In the genomic region with DNA sequence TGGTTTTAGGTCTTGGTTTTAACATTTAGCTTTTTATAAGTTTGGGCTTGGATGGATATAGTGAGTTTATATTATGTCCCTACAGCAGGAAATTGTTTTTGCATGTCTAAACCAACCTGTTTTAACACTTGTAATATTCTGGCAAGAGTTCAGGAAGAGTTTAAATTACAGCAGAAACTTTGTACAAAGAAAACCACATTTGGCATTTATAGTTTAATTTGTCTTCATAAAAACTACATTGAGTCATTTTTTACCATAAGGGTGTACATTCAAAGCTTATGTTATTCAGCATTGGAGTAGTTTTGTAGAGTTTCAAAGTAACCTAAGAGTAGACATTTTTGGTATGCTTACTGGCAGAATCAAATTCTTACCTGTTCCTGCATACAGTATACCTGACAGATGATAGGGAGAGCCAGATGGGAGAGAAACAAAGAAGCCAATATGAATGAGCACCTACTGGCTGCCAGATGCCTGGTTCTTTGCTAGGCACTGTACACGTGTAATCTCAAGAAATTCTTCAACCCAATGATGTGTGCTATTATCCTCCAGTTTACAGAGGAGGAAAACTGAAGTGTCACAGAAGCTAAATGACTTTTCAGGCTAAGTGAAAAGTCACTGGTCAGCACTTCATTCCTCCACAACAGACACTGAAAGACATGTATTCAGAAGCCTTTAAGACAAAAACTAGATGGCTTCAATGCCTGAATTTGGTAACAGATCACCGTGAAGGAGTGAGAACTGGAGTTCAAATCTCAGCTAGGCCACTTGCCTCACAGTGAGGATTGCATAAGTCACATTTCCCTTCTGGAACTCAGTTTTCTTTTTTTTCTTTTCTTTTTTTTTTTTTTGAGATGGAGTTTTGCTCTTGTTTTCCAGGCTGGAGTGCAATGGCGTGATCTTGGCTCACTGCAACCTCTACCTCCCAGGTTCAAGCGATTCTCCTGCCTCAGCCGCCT, we compare ENCODE assay signal across 20 cellular contexts. TPM values are rescaled to one million over a fixed set of nuclear protein-coding genes. Genes with fewer than 3 reads are reported as not detected.
A peak's percentile ranks its signal among the peaks of the same experiment; 100 is the strongest.
DNase-seq lines count a peak whose midpoint lies in the region; ATAC-seq and TF ChIP-seq lines count a peak whose summit lies in the region.
"Had no signal": no experiment of that assay in that cellular context is flagged by ENCODE, and none has a peak within 500 bp of the region (broad histone marks: within the 10 kb centered on the region; RNA-seq: fewer than 3 reads in every experiment).

No MANE protein-coding gene starts in this region.

- no peak for TF ChIP-seq EP300 in transverse colon (IDR thresholded peaks at IDR 0.05; ENCODE audit: low read depth)

- TF ChIP-seq CTCF in HEK293 (tag by site-specific recombination; IDR thresholded peaks at IDR 0.05) (no peak), fibroblast of pulmonary artery (IDR thresholded peaks at IDR 0.05; ENCODE audit: low read length, missing control alignments) (no peak), transverse colon (IDR thresholded peaks at IDR 0.05) (no peak)

- no peak overlapping the region for H3K27ac ChIP-seq in HEK293 (ENCODE audit: extremely low read depth, low read depth, low read length)
- peak overlapping the region in 3 of 4 donors; percentile 35 to 39 (median 37) for H3K27ac ChIP-seq in transverse colon
- H3K27ac ChIP-seq: pancreas had no signal

- H3K4me1 ChIP-seq in HEK293 (ENCODE audit: control insufficient read depth, insufficient read depth, low read length): peaks cover 17% of the 10 kb centered on the region
- peaks cover 0 to 37% (median 16%) of the 10 kb centered on the region in 4 donors for H3K4me1 ChIP-seq in transverse colon
- H3K4me1 ChIP-seq: pancreas had no signal

- no peaks in the 10 kb centered on the region for H3K27me3 ChIP-seq in transverse colon
- H3K27me3 ChIP-seq: pancreas had no signal

- intact Hi-C loops in transverse colon (cut with DNase I; ENCODE audit: low total_unique reads): no loop called here
- intact Hi-C loops in activated CD4-positive, alpha-beta T cell treated with anti-CD3 and anti-CD28 coated beads for 36 hours (cut with DNase I, micrococcal nuclease): no loop called here

- no peaks in the 10 kb centered on the region for H3K9me3 ChIP-seq in HEK293 (ENCODE audit: control insufficient read depth, insufficient read depth, low read depth, low read length)
- no peaks in the 10 kb centered on the region for H3K9me3 ChIP-seq in transverse colon
- H3K9me3 ChIP-seq: pancreas had no signal

- in situ Hi-C loops in transverse colon (cut with MboI; ENCODE audit: low pct_ligation_motif_present in 1 of 4, low pct_unique_long_range_greater_than_20kb in 1 of 4, low sequenced_read_pairs in 3 of 4): no loop called here

- TF ChIP-seq POLR2A in transverse colon (IDR thresholded peaks at IDR 0.05): no peak

- CTCF ChIA-PET in HEK293 (lab: Yijun Ruan, JAX): no interaction called here
- CTCF ChIA-PET in activated CD4-positive, alpha-beta T cell treated with anti-CD3 and anti-CD28 coated beads for 36 hours (lab: Charles Lee): no interaction called here

- POLR2A ChIA-PET in HEK293 (lab: Yijun Ruan, JAX): interaction anchor here (0.7 kb wide), 1 partner anchor 523 kb away, joined by 4 read pairs; no protein-coding TSS in a partner anchor
- POLR2A ChIA-PET in activated CD4-positive, alpha-beta T cell treated with anti-CD3 and anti-CD28 coated beads for 36 hours (lab: Charles Lee): interaction anchor here (0.6 kb wide), 1 partner anchor 256 kb away, joined by 3 read pairs; no protein-coding TSS in a partner anchor

- H3K4me3 Mint-ChIP-seq in activated CD4-positive, alpha-beta T cell treated with anti-CD3 and anti-CD28 coated beads for 36 hours: no peak overlapping the region
- H3K4me3 Mint-ChIP-seq: CD14-positive monocyte, endodermal cell, T-cell had no signal

- H3K9me3 Mint-ChIP-seq in activated CD4-positive, alpha-beta T cell treated with anti-CD3 and anti-CD28 coated beads for 36 hours (ENCODE audit: low read depth): peaks cover 5% of the 10 kb centered on the region
- H3K9me3 Mint-ChIP-seq: endodermal cell had no signal

- H3K4me3 ChIP-seq in HEK293 (ENCODE audit: low read depth, low read length) (no peak overlapping the region), fibroblast of pulmonary artery (replicated peaks; ENCODE audit: low read depth, low read length) (no peak overlapping the region), transverse colon (no peak overlapping the region)
- H3K4me3 ChIP-seq: pancreas had no signal

- H3K36me3 ChIP-seq in HEK293 (ENCODE audit: control insufficient read depth in 2 of 2, insufficient read depth in 1 of 2, low read length in 2 of 2) (no peaks in the 10 kb centered on the region), transverse colon (no peaks in the 10 kb centered on the region)
- H3K36me3 ChIP-seq: pancreas had no signal

- peaks cover 3% of the 10 kb centered on the region for H3K36me3 Mint-ChIP-seq in activated CD4-positive, alpha-beta T cell treated with anti-CD3 and anti-CD28 coated beads for 36 hours (ENCODE audit: low read depth)
- H3K36me3 Mint-ChIP-seq: CD14-positive monocyte had no signal

- DNase-seq in fibroblast of pulmonary artery (ENCODE audit: low read depth): peak; percentile 21
- no peak for DNase-seq in transverse colon
- no peak for DNase-seq in NCI-H146 treated with DMSO at 0.1 percent for 48 hours (lab: John Stamatoyannopoulos, UW; ENCODE audit: unreplicated experiment)
- DNase-seq in activated CD4-positive, alpha-beta T cell treated with anti-CD3 and anti-CD28 coated beads for 36 hours: no peak
- DNase-seq: activated CD4-positive, alpha-beta T cell treated with anti-CD3 and anti-CD28 coated beads, Interleukin-2, amount 50 U/mL, for 4 hours; activated naive CD4-positive, alpha-beta T cell; aorta; endodermal cell; left ventricle myocardium superior; NCI-H1436; NCI-H2227 treated with DMSO at 0.1 percent for 48 hours; pancreas; RPMI8226; stimulated activated CD4-positive, alpha-beta T cell treated with anti-CD3 and anti-CD28 coated beads, Interleukin-2, amount 100 ng/mL, for 48 hours; substantia nigra; T-cell had no signal

- WGBS in transverse colon (ENCODE audit: low coverage in 1 of 2), 2 donors: 78 to 88% methylated on average over 2 to 5 of the region's 5 CpGs

- H3K4me1 Mint-ChIP-seq in activated CD4-positive, alpha-beta T cell treated with anti-CD3 and anti-CD28 coated beads for 36 hours: no peaks in the 10 kb centered on the region
- H3K4me1 Mint-ChIP-seq: T-cell had no signal

- no peak overlapping the region for H3K27ac Mint-ChIP-seq in activated CD4-positive, alpha-beta T cell treated with anti-CD3 and anti-CD28 coated beads for 36 hours
- H3K27ac Mint-ChIP-seq: endodermal cell, T-cell had no signal

- ATAC-seq in SK-N-SH treated with all-trans-retinoic acid at 6 μM for 48 hours (peak; percentile 53), GM18502 (IDR thresholded peaks at IDR 0.05; ENCODE audit: poor library complexity, unreplicated experiment) (no peak)
- no peak for ATAC-seq in activated CD4-positive, alpha-beta T cell treated with anti-CD3 and anti-CD28 coated beads for 36 hours
- ATAC-seq: left ventricle myocardium superior, T-cell had no signal

- H3K27me3 Mint-ChIP-seq in activated CD4-positive, alpha-beta T cell treated with anti-CD3 and anti-CD28 coated beads for 36 hours: no peaks in the 10 kb centered on the region
- H3K27me3 Mint-ChIP-seq: T-cell had no signal

TF ChIP-seq in SK-N-SH treated with all-trans-retinoic acid at 6 μM for 48 hours, 23 proteins besides CTCF, POLR2A, EP300 and RAD21:
- TF ChIP-seq TOX (CRISPR knock-in tag; IDR thresholded peaks at IDR 0.05; ENCODE audit: borderline replicate concordance) (no peak), CREB5 (CRISPR knock-in tag; IDR thresholded peaks at IDR 0.05; ENCODE audit: low read depth) (no peak), GLIS3 (CRISPR knock-in tag; IDR thresholded peaks at IDR 0.05) (no peak), OSR1 (CRISPR knock-in tag; IDR thresholded peaks at IDR 0.05) (no peak), ZFP3 (CRISPR knock-in tag; IDR thresholded peaks at IDR 0.05) (no peak)
TF ChIP-seq in SK-N-SH treated with all-trans-retinoic acid at 6 μM for 48 hours: peak in this region for 0.

RNA-seq across cellular contexts. Expression of gene ECM2, which starts 25.9 kb away (rescaled TPM):
- total RNA-seq in transverse colon: 1 to 10 TPM in 3 of 4 donors, under 1 TPM in 1; 0.37 to 7.2 (median 3.1) TPM
- not detected for total RNA-seq in activated CD4-positive, alpha-beta T cell treated with anti-CD3 and anti-CD28 coated beads for 36 hours
- total RNA-seq: T-cell had no signal
